ENCODE assay signal across 32 cellular contexts in genomic region chr4:81021526-81021944, GRCh38. TPM values are rescaled to one million over a fixed set of nuclear protein-coding genes. Genes with fewer than 3 reads are reported as not detected.
DNase-seq lines count a peak whose midpoint lies in the region; ATAC-seq and TF ChIP-seq lines count a peak whose summit lies in the region.
"Had no signal": no experiment of that assay in that cellular context is flagged by ENCODE, and none has a peak within 500 bp of the region (broad histone marks: within the 10 kb centered on the region; RNA-seq: fewer than 3 reads in every experiment).

No MANE protein-coding gene starts in this region.

- H3K27me3 ChIP-seq in RWPE2 (ENCODE audit: insufficient read depth, poor library complexity, severe bottlenecking) (no peaks in the 10 kb centered on the region), mucosa of rectum (ENCODE audit: control insufficient read depth in 2 of 2, insufficient read depth in 2 of 2, low read length in 2 of 2) (no peaks in the 10 kb centered on the region), left ventricle myocardium inferior (ENCODE audit: low read depth) (peaks cover 36% of the 10 kb centered on the region)
- H3K27me3 ChIP-seq: testis had no signal

- no peaks in the 10 kb centered on the region for H3K9me3 Mint-ChIP-seq in activated T-cell treated with anti-CD3 and anti-CD28 coated beads, Interleukin-2, amount 50 U/mL, for 4 hours
- H3K9me3 Mint-ChIP-seq: activated naive CD4-positive, alpha-beta T cell treated with anti-CD3 and anti-CD28 coated beads for 36 hours; T-cell had no signal

- no peaks in the 10 kb centered on the region for H3K9me3 ChIP-seq in RWPE2 (ENCODE audit: severe bottlenecking)
- H3K9me3 ChIP-seq in mucosa of rectum (ENCODE audit: control insufficient read depth in 2 of 2, low read length in 2 of 2): no peaks in the 10 kb centered on the region
- H3K9me3 ChIP-seq in left ventricle myocardium inferior (replicated peaks): no peaks in the 10 kb centered on the region
- H3K9me3 ChIP-seq: heart left ventricle, testis had no signal

- no peak overlapping the region for H3K4me3 Mint-ChIP-seq in activated T-cell treated with anti-CD3 and anti-CD28 coated beads, Interleukin-2, amount 50 U/mL, for 4 hours
- H3K4me3 Mint-ChIP-seq: activated naive CD4-positive, alpha-beta T cell treated with anti-CD3 and anti-CD28 coated beads for 36 hours; T-cell had no signal

- H3K9ac ChIP-seq in mucosa of rectum (ENCODE audit: low read depth in 1 of 2, low read length in 2 of 2): peak overlapping the region in 1 of 2 donors; percentile 12

- H3K4me1 Mint-ChIP-seq in activated T-cell treated with anti-CD3 and anti-CD28 coated beads, Interleukin-2, amount 50 U/mL, for 4 hours (ENCODE audit: low read depth): no peaks in the 10 kb centered on the region
- H3K4me1 Mint-ChIP-seq: T-cell had no signal

- peak; percentile 52; the same call in 2 of the 3 replicates for ATAC-seq in RWPE2 (ENCODE audit: low read depth)
- no peak for ATAC-seq in activated T-cell treated with anti-CD3 and anti-CD28 coated beads, Interleukin-2, amount 50 U/mL, for 4 hours
- no peak for ATAC-seq in HG02571 (IDR thresholded peaks at IDR 0.05; ENCODE audit: unreplicated experiment)
- ATAC-seq: GM12878, HCT116, heart left ventricle, left lobe of liver, T-cell had no signal

- H3K36me3 Mint-ChIP-seq in activated T-cell treated with anti-CD3 and anti-CD28 coated beads, Interleukin-2, amount 50 U/mL, for 4 hours (ENCODE audit: insufficient read depth): no peaks in the 10 kb centered on the region
- H3K36me3 Mint-ChIP-seq: T-cell had no signal

- H3K4me1 ChIP-seq in RWPE2 (ENCODE audit: insufficient read depth, poor library complexity, severe bottlenecking): no peaks in the 10 kb centered on the region
- H3K4me1 ChIP-seq in mucosa of rectum (ENCODE audit: control insufficient read depth in 2 of 2, insufficient read depth in 2 of 2, low read length in 2 of 2): peaks cover 17 to 25% of the 10 kb centered on the region in 2 donors
- H3K4me1 ChIP-seq in left ventricle myocardium inferior: no peaks in the 10 kb centered on the region
- H3K4me1 ChIP-seq: heart left ventricle, testis had no signal

- intact Hi-C loops in left ventricle myocardium inferior (cut with micrococcal nuclease): no loop called here

- peak; percentile 62 for DNase-seq in DMS153 (lab: John Stamatoyannopoulos, UW)
- DNase-seq in HT-29 (ENCODE audit: low spot score): peak; percentile 97
- DNase-seq in RWPE2 (ENCODE audit: low spot score): no peak
- no peak for DNase-seq in activated T-cell treated with anti-CD3 and anti-CD28 coated beads, Interleukin-2, amount 50 U/mL, for 4 hours
- DNase-seq in HCEC 1CT: no peak
- DNase-seq in left ventricle myocardium inferior: no peak
- DNase-seq: activated CD4-positive, alpha-beta T cell treated with anti-CD3 and anti-CD28 coated beads for 1 hour; activated naive CD4-positive, alpha-beta T cell treated with anti-CD3 and anti-CD28 coated beads for 36 hours; activated T-cell treated with anti-CD3 and anti-CD28 coated beads, Interleukin-2, amount 50 U/mL, for 48 hours; amygdala; dermis blood vessel endothelial cell; DND-41; heart left ventricle; KG1; MV-4-11; NCI-H2171; NCI-H526; Right ventricle myocardium superior; stimulated activated CD4-positive, alpha-beta T cell treated with anti-CD3 and anti-CD28 coated beads, Interleukin-2, amount 100 ng/mL, for 48 hours; stimulated activated naive CD4-positive, alpha-beta T cell; T-cell; testis had no signal

- H3K36me3 ChIP-seq in RWPE2 (ENCODE audit: low read depth): no peaks in the 10 kb centered on the region
- no peaks in the 10 kb centered on the region for H3K36me3 ChIP-seq in mucosa of rectum (ENCODE audit: control insufficient read depth in 2 of 2, insufficient read depth in 2 of 2, low read length in 2 of 2)
- no peaks in the 10 kb centered on the region for H3K36me3 ChIP-seq in left ventricle myocardium inferior
- H3K36me3 ChIP-seq: cardiac muscle cell, heart left ventricle had no signal

- H3K27ac ChIP-seq in RWPE2 (ENCODE audit: poor library complexity, severe bottlenecking) (no peak overlapping the region), mucosa of rectum (ENCODE audit: low read depth in 2 of 2, low read length in 2 of 2) (peak overlapping the region; percentile 70 to 73), left ventricle myocardium inferior (replicated peaks) (no peak overlapping the region)
- H3K27ac ChIP-seq: cardiac muscle cell, heart left ventricle, skin epidermis, testis had no signal

- no peak for TF ChIP-seq CTCF in RWPE2 (IDR thresholded peaks at IDR 0.05; ENCODE audit: poor library complexity, severe bottlenecking)
- no peak for TF ChIP-seq CTCF in left ventricle myocardium inferior (IDR thresholded peaks at IDR 0.05; ENCODE audit: borderline replicate concordance)

- peaks cover 24% of the 10 kb centered on the region for H3K27me3 Mint-ChIP-seq in activated T-cell treated with anti-CD3 and anti-CD28 coated beads, Interleukin-2, amount 50 U/mL, for 4 hours (ENCODE audit: low read depth)

- H3K4me3 ChIP-seq in RWPE2 (ENCODE audit: severe bottlenecking) (no peak overlapping the region), mucosa of rectum (ENCODE audit: low read length in 2 of 2) (peak overlapping the region; percentile 23 to 48), left ventricle myocardium inferior (no peak overlapping the region)
- H3K4me3 ChIP-seq: cardiac muscle cell, GM12878, heart left ventricle, skin epidermis, testis had no signal

RNA-seq across cellular contexts. Expression of gene BMP3, which starts 9.0 kb away (rescaled TPM):
- not detected in 2 replicates for total RNA-seq in HT-29 (2014; rRNA removed; shearing (Covaris generic))
- total RNA-seq in activated T-cell treated with anti-CD3 and anti-CD28 coated beads, Interleukin-2, amount 50 U/mL, for 4 hours: not detected
- total RNA-seq in left ventricle myocardium inferior: not detected
- total RNA-seq: activated CD8-positive, alpha-beta memory T cell treated with anti-CD3 and anti-CD28 coated beads for 36 hours; activated naive CD4-positive, alpha-beta T cell treated with anti-CD3 and anti-CD28 coated beads for 36 hours; dermis blood vessel endothelial cell; endothelial cell of umbilical vein; left lobe of liver; pulmonary artery endothelial cell; Right ventricle myocardium superior had no signal

Comparison
In these comparisons a context has a peak if more than half of its experiments do, and no peak if none do; other contexts are left out.
1. DNase-seq: peak in DMS153 (single experiment) and HT-29 (single experiment); none in RWPE2 (single experiment), activated T-cell treated with anti-CD3 and anti-CD28 coated beads, Interleukin-2, amount 50 U/mL, for 4 hours (single experiment), HCEC 1CT (single experiment) and left ventricle myocardium inferior (single experiment).
2. H3K27ac ChIP-seq: peak in mucosa of rectum (2 of 2); none in RWPE2 (single experiment) and left ventricle myocardium inferior (single experiment).
3. H3K4me3 ChIP-seq: peak in mucosa of rectum (2 of 2); none in RWPE2 (single experiment) and left ventricle myocardium inferior (single experiment).